ENCODE assay signal across 19 cellular contexts in genomic region chr10:43162604-43163003, GRCh38. TPM values are rescaled to one million over a fixed set of nuclear protein-coding genes. Genes with fewer than 3 reads are reported as not detected.
A peak's percentile ranks its signal among the peaks of the same experiment; 100 is the strongest.
DNase-seq lines count a peak whose midpoint lies in the region; ATAC-seq and TF ChIP-seq lines count a peak whose summit lies in the region.
"Had no signal": no experiment of that assay in that cellular context is flagged by ENCODE, and none has a peak within 500 bp of the region (broad histone marks: within the 10 kb centered on the region; RNA-seq: fewer than 3 reads in every experiment).

No MANE protein-coding gene starts in this region.

- H3K9me1 ChIP-seq in IMR-90 (ENCODE audit: insufficient read depth, low read length): peaks cover 9% of the 10 kb centered on the region

- TF ChIP-seq RAD21 in IMR-90 (IDR thresholded peaks at IDR 0.05; ENCODE audit: low read length): no peak

- CTCF ChIA-PET in activated CD8-positive, alpha-beta memory T cell treated with anti-CD3 and anti-CD28 coated beads, Interleukin-2, amount 10 ng/mL, durations not matched to agents 7 days and 5 days (lab: Charles Lee): interaction anchor here (1.2 kb wide), 1 partner anchor 42 kb away, joined by 5 read pairs; no protein-coding TSS in a partner anchor
- CTCF ChIA-PET in IMR-90 (lab: Yijun Ruan, JAX): interaction anchor here (0.6 kb wide), 1 partner anchor 42 kb away, joined by 3 read pairs; no protein-coding TSS in a partner anchor
- CTCF ChIA-PET in naive thymus-derived CD4-positive, alpha-beta T cell (lab: Charles Lee): no interaction called here

- no peak overlapping the region for H3K14ac ChIP-seq in IMR-90 (replicated peaks; ENCODE audit: low read depth, low read length)

- H4K8ac ChIP-seq in IMR-90 (ENCODE audit: low read depth in 2 of 2, low read length in 2 of 2): no peak overlapping the region

- H3K36me3 ChIP-seq in IMR-90 (ENCODE audit: control insufficient read depth, insufficient read depth, low read length) (peaks cover 18% of the 10 kb centered on the region), BE2C (no peaks in the 10 kb centered on the region)
- peaks cover 3 to 39% (median 11%) of the 10 kb centered on the region in 3 experiments for H3K36me3 ChIP-seq in naive thymus-derived CD4-positive, alpha-beta T cell (ENCODE audit: control insufficient read depth in 2 of 3, insufficient read depth in 3 of 3, low read length in 3 of 3)

- no peak overlapping the region for H4K5ac ChIP-seq in IMR-90 (ENCODE audit: low read depth, low read length)

- no peak overlapping the region for H2BK20ac ChIP-seq in IMR-90 (ENCODE audit: low read depth, low read length)

- in situ Hi-C loops in IMR-90 (cut with MboI; ENCODE audit: low sequenced_read_pairs): no loop called here

- H3K9me3 ChIP-seq in IMR-90 (ENCODE audit: control insufficient read depth, insufficient read depth, low read length) (no peaks in the 10 kb centered on the region), BE2C (no peaks in the 10 kb centered on the region)
- H3K9me3 ChIP-seq in naive thymus-derived CD4-positive, alpha-beta T cell (ENCODE audit: control insufficient read depth in 2 of 3, low read length in 3 of 3): no peaks in the 10 kb centered on the region
- H3K9me3 ChIP-seq: A549, BLaER1 had no signal

- peaks cover 11% of the 10 kb centered on the region for H3K4me1 ChIP-seq in IMR-90 (ENCODE audit: control insufficient read depth, insufficient read depth, low read length)
- no peaks in the 10 kb centered on the region for H3K4me1 ChIP-seq in naive thymus-derived CD4-positive, alpha-beta T cell (ENCODE audit: control insufficient read depth in 2 of 2, insufficient read depth in 2 of 2, low read length in 2 of 2)
- H3K4me1 ChIP-seq in BE2C: no peaks in the 10 kb centered on the region
- H3K4me1 ChIP-seq: A549, BLaER1 had no signal

- H3K36me3 Mint-ChIP-seq in activated CD8-positive, alpha-beta memory T cell treated with anti-CD3 and anti-CD28 coated beads, Interleukin-2, amount 10 ng/mL, durations not matched to agents 7 days and 5 days: peaks cover 46% of the 10 kb centered on the region
- H3K36me3 Mint-ChIP-seq in activated T-helper 2 cell treated with anti-CD3 and anti-CD28 coated beads, Interferon-gamma antibody, Interleukin-2, Interleukin-4, amounts not matched to agents 10 μg/mL and 5 μg/mL and 100 μg/mL, durations not matched to agents 14 hours and 24 hours and 36 hours (ENCODE audit: low read depth): peaks cover 62% of the 10 kb centered on the region
- peaks cover 13 to 48% (median 31%) of the 10 kb centered on the region in 5 donors for H3K36me3 Mint-ChIP-seq in naive thymus-derived CD4-positive, alpha-beta T cell

- 100% methylated on average over 1 of the region's 1 CpG; no CpG with 5 or more reads in 1 of the 2 experiments for WGBS in IMR-90 (ENCODE audit: extremely low coverage in 2 of 2, insufficient read length in 1 of 2), 2 experiments

- H3K56ac ChIP-seq in IMR-90 (ENCODE audit: extremely low read depth, insufficient read depth, low read length): no peak overlapping the region

- H2AFZ ChIP-seq in IMR-90 (replicated peaks; ENCODE audit: low read length, poor library complexity): no peak overlapping the region

- peaks cover 30 to 32% of the 10 kb centered on the region in 2 experiments for H3K79me1 ChIP-seq in IMR-90 (ENCODE audit: low read depth in 1 of 2, low read length in 2 of 2)

- peaks cover 10% of the 10 kb centered on the region; the same call in 1 of the 2 replicates for H4K20me1 ChIP-seq in IMR-90 (ENCODE audit: insufficient read depth, low read length)

- DNase-seq in activated CD8-positive, alpha-beta memory T cell treated with anti-CD3 and anti-CD28 coated beads, Interleukin-2, amount 10 ng/mL, durations not matched to agents 7 days and 5 days: peak; percentile 49
- DNase-seq in activated CD8-positive, alpha-beta memory T cell treated with anti-CD3 and anti-CD28 coated beads, Interleukin-2, amount 50 U/mL, for 48 hours: no peak
- DNase-seq in IMR-90 (no peak), GM20000 (ENCODE audit: low spot score) (no peak), BE2C (no peak), SKM-1 (lab: John Stamatoyannopoulos, UW; ENCODE audit: unreplicated experiment) (no peak)
- no peak for DNase-seq in activated T-helper 2 cell treated with anti-CD3 and anti-CD28 coated beads, Interferon-gamma antibody, Interleukin-2, Interleukin-4, amounts not matched to agents 10 μg/mL and 5 μg/mL and 100 μg/mL, durations not matched to agents 14 hours and 24 hours and 36 hours (ENCODE audit: low spot score)
- no peak for DNase-seq in naive thymus-derived CD4-positive, alpha-beta T cell
- DNase-seq: CD4-positive, alpha-beta memory T cell; DMS53; EL; NCI-H1105; NCI-H2081; NCI-H446 treated with DMSO at 0.1 percent for 48 hours; OCI-M1; SHP77 treated with DMSO at 0.1 percent for 48 hours had no signal

- no peak overlapping the region for H2BK120ac ChIP-seq in IMR-90 (ENCODE audit: low read depth, low read length)

- H3K4me2 ChIP-seq in IMR-90 (ENCODE audit: low read depth, low read length): no peak overlapping the region
- H3K4me2 ChIP-seq: A549, BLaER1 had no signal

- peak overlapping the region; percentile 22 for H3K27ac Mint-ChIP-seq in activated CD8-positive, alpha-beta memory T cell treated with anti-CD3 and anti-CD28 coated beads, Interleukin-2, amount 10 ng/mL, durations not matched to agents 7 days and 5 days
- peak overlapping the region; percentile 14 for H3K27ac Mint-ChIP-seq in activated T-helper 2 cell treated with anti-CD3 and anti-CD28 coated beads, Interferon-gamma antibody, Interleukin-2, Interleukin-4, amounts not matched to agents 10 μg/mL and 5 μg/mL and 100 μg/mL, durations not matched to agents 14 hours and 24 hours and 36 hours
- H3K27ac Mint-ChIP-seq in naive thymus-derived CD4-positive, alpha-beta T cell: peak overlapping the region in 2 of 9 donors; percentile 19 to 30

- H2BK15ac ChIP-seq in IMR-90 (ENCODE audit: low read depth, low read length): 0 out of 3 replicates have a peak overlapping the region, but pooled peaks have one; percentile 33

- H3K9me3 Mint-ChIP-seq in activated CD8-positive, alpha-beta memory T cell treated with anti-CD3 and anti-CD28 coated beads, Interleukin-2, amount 10 ng/mL, durations not matched to agents 7 days and 5 days (ENCODE audit: low read depth): no peaks in the 10 kb centered on the region
- no peaks in the 10 kb centered on the region for H3K9me3 Mint-ChIP-seq in activated T-helper 2 cell treated with anti-CD3 and anti-CD28 coated beads, Interferon-gamma antibody, Interleukin-2, Interleukin-4, amounts not matched to agents 10 μg/mL and 5 μg/mL and 100 μg/mL, durations not matched to agents 14 hours and 24 hours and 36 hours
- peaks cover 0 to 1% (median 0%) of the 10 kb centered on the region in 11 donors for H3K9me3 Mint-ChIP-seq in naive thymus-derived CD4-positive, alpha-beta T cell
- H3K9me3 Mint-ChIP-seq: CD4-positive, alpha-beta memory T cell had no signal

- no peak overlapping the region for H2AK9ac ChIP-seq in IMR-90 (replicated peaks; ENCODE audit: low read depth, low read length, poor library complexity)

- H2AK5ac ChIP-seq in IMR-90 (ENCODE audit: low read depth, low read length): no peak overlapping the region; the same call in 1 of the 2 replicates

- H3K27me3 ChIP-seq in IMR-90 (ENCODE audit: control insufficient read depth, insufficient read depth, low read length) (no peaks in the 10 kb centered on the region), BE2C (no peaks in the 10 kb centered on the region)
- H3K27me3 ChIP-seq in naive thymus-derived CD4-positive, alpha-beta T cell (ENCODE audit: control insufficient read depth in 2 of 2, insufficient read depth in 2 of 2, low read length in 2 of 2): no peaks in the 10 kb centered on the region
- H3K27me3 ChIP-seq: BLaER1 had no signal

- intact Hi-C loops in IMR-90 (cut with micrococcal nuclease): no loop called here
- intact Hi-C loops in activated T-helper 2 cell treated with anti-CD3 and anti-CD28 coated beads, Interferon-gamma antibody, Interleukin-2, Interleukin-4, amounts not matched to agents 10 μg/mL and 5 μg/mL and 100 μg/mL, durations not matched to agents 14 hours and 24 hours and 36 hours (cut with micrococcal nuclease): loop anchor here (5.0 kb wide), 1 partner anchor 35 kb away; no protein-coding TSS in a partner anchor
- intact Hi-C loops in naive thymus-derived CD4-positive, alpha-beta T cell (cut with micrococcal nuclease): loop anchor here in 1 of 2 donors (1.0 kb wide), 1 partner anchor 22 kb away; no protein-coding TSS in a partner anchor

- no peak for TF ChIP-seq POLR2A in IMR-90 (IDR thresholded peaks at IDR 0.05; ENCODE audit: low read depth, low read length)

- no peak overlapping the region for H3K4ac ChIP-seq in IMR-90 (ENCODE audit: low read depth, low read length)

- no peak overlapping the region for H3K4me3 Mint-ChIP-seq in activated CD8-positive, alpha-beta memory T cell treated with anti-CD3 and anti-CD28 coated beads, Interleukin-2, amount 10 ng/mL, durations not matched to agents 7 days and 5 days
- no peak overlapping the region for H3K4me3 Mint-ChIP-seq in activated T-helper 2 cell treated with anti-CD3 and anti-CD28 coated beads, Interferon-gamma antibody, Interleukin-2, Interleukin-4, amounts not matched to agents 10 μg/mL and 5 μg/mL and 100 μg/mL, durations not matched to agents 14 hours and 24 hours and 36 hours (ENCODE audit: low read depth)
- no peak overlapping the region for H3K4me3 Mint-ChIP-seq in naive thymus-derived CD4-positive, alpha-beta T cell

- no peak overlapping the region for H3K27ac ChIP-seq in IMR-90 (ENCODE audit: insufficient read depth, low read length)
- H3K27ac ChIP-seq in naive thymus-derived CD4-positive, alpha-beta T cell (ENCODE audit: low read depth, low read length): no peak overlapping the region
- H3K27ac ChIP-seq: A549, BLaER1 had no signal

- H3K23ac ChIP-seq in IMR-90 (ENCODE audit: low read depth, low read length): no peak overlapping the region

- H3K9ac ChIP-seq in IMR-90 (ENCODE audit: low read depth, low read length): no peak overlapping the region
- H3K9ac ChIP-seq: BLaER1 had no signal

- peaks cover 59% of the 10 kb centered on the region for H3K4me1 Mint-ChIP-seq in activated CD8-positive, alpha-beta memory T cell treated with anti-CD3 and anti-CD28 coated beads, Interleukin-2, amount 10 ng/mL, durations not matched to agents 7 days and 5 days
- peaks cover 40% of the 10 kb centered on the region for H3K4me1 Mint-ChIP-seq in activated T-helper 2 cell treated with anti-CD3 and anti-CD28 coated beads, Interferon-gamma antibody, Interleukin-2, Interleukin-4, amounts not matched to agents 10 μg/mL and 5 μg/mL and 100 μg/mL, durations not matched to agents 14 hours and 24 hours and 36 hours (ENCODE audit: low read depth)
- H3K4me1 Mint-ChIP-seq in naive thymus-derived CD4-positive, alpha-beta T cell: peaks cover 17 to 45% (median 34%) of the 10 kb centered on the region in 7 donors

- no TSS peak for BruUV-seq in IMR-90 (replicated peaks; lab: Mats Ljungman, UMichigan)

- POLR2A ChIA-PET in IMR-90 (lab: Charles Lee; ENCODE audit: unreplicated experiment): no interaction called here
- POLR2A ChIA-PET in naive thymus-derived CD4-positive, alpha-beta T cell (lab: Charles Lee): interaction anchor here (1.1 kb wide), 1 partner anchor 24 kb away, joined by 3 read pairs; the partner anchor contains the start of gene CSGALNACT2

- no peak overlapping the region for H2BK5ac ChIP-seq in IMR-90 (ENCODE audit: low read depth, low read length, poor library complexity, severe bottlenecking)

- TF ChIP-seq CTCF in IMR-90 (conservative IDR thresholded peaks at IDR 0.05; ENCODE audit: low read depth, low read length) (no peak), GM20000 (IDR thresholded peaks at IDR 0.05; ENCODE audit: extremely low read depth, missing control alignments) (no peak), BE2C (IDR thresholded peaks at IDR 0.05; ENCODE audit: low read depth, low read length) (no peak)

- no peak overlapping the region for H4K91ac ChIP-seq in IMR-90 (ENCODE audit: insufficient read depth, low read depth, low read length)

- no peaks in the 10 kb centered on the region for H3K27me3 Mint-ChIP-seq in activated CD8-positive, alpha-beta memory T cell treated with anti-CD3 and anti-CD28 coated beads, Interleukin-2, amount 10 ng/mL, durations not matched to agents 7 days and 5 days
- H3K27me3 Mint-ChIP-seq in activated T-helper 2 cell treated with anti-CD3 and anti-CD28 coated beads, Interferon-gamma antibody, Interleukin-2, Interleukin-4, amounts not matched to agents 10 μg/mL and 5 μg/mL and 100 μg/mL, durations not matched to agents 14 hours and 24 hours and 36 hours (ENCODE audit: low read depth): no peaks in the 10 kb centered on the region
- H3K27me3 Mint-ChIP-seq in naive thymus-derived CD4-positive, alpha-beta T cell: no peaks in the 10 kb centered on the region
- H3K27me3 Mint-ChIP-seq: CD4-positive, alpha-beta memory T cell had no signal

- peak overlapping the region; percentile 14; the same call in 1 of the 2 replicates for H3K18ac ChIP-seq in IMR-90 (ENCODE audit: low read depth, low read length)

- ATAC-seq in activated CD8-positive, alpha-beta memory T cell treated with anti-CD3 and anti-CD28 coated beads, Interleukin-2, amount 10 ng/mL, durations not matched to agents 7 days and 5 days: peak; percentile 40
- no peak for ATAC-seq in IMR-90 (ENCODE audit: low read depth)
- ATAC-seq in naive thymus-derived CD4-positive, alpha-beta T cell: peak; percentile 56
- ATAC-seq: A549, GM12878 had no signal

- dilution Hi-C loops in IMR-90 (cut with HindIII; ENCODE audit: low sequenced_read_pairs, unreplicated experiment): no loop called here

- H3K4me3 ChIP-seq in IMR-90 (ENCODE audit: insufficient read depth, low read depth, low read length) (no peak overlapping the region), BE2C (ENCODE audit: low read depth, low read length) (no peak overlapping the region)
- no peak overlapping the region for H3K4me3 ChIP-seq in naive thymus-derived CD4-positive, alpha-beta T cell (ENCODE audit: low read length)
- H3K4me3 ChIP-seq: A549, BLaER1, GM12878 had no signal

RNA-seq across cellular contexts. Expression of gene CSGALNACT2, which starts 24.4 kb away (rescaled TPM):
- 10 to 100 TPM; 38.0 to 39.7 TPM for total RNA-seq in activated CD8-positive, alpha-beta memory T cell treated with anti-CD3 and anti-CD28 coated beads, Interleukin-2, amount 10 ng/mL, durations not matched to agents 7 days and 5 days
- 6.5 and 11.4 TPM in 2 replicates for total RNA-seq in IMR-90 (2012; rRNA removed)
- 11.7 and 13.1 TPM in 2 replicates for polyA plus RNA-seq in IMR-90 (2012; rRNA removed)
- polyA plus RNA-seq in IMR-90 (2012; cell fraction: cytosol; rRNA removed): 1.4 and 5.2 TPM in 2 replicates
- 1.8 and 19.5 TPM in 2 replicates for polyA plus RNA-seq in IMR-90 (2012; cell fraction: nucleus; rRNA removed; ENCODE audit: low replicate concordance)
- 25.2 and 25.6 TPM in 2 replicates for total RNA-seq in activated T-helper 2 cell treated with anti-CD3 and anti-CD28 coated beads, Interferon-gamma antibody, Interleukin-2, Interleukin-4, amounts not matched to agents 10 μg/mL and 5 μg/mL and 100 μg/mL, durations not matched to agents 14 hours and 24 hours and 36 hours
- 10 to 100 TPM; 47.3 to 57.5 (median 52.3) TPM for total RNA-seq in naive thymus-derived CD4-positive, alpha-beta T cell
- polyA plus RNA-seq in naive thymus-derived CD4-positive, alpha-beta T cell: 10 to 100 TPM; 19.0 to 23.0 TPM
- 19.2 TPM for polyA plus RNA-seq in BE2C (2012; ENCODE audit: insufficient read depth, insufficient read length, low read depth)
